Comparison of ENCODE assay signal across 2 cellular contexts in the genomic region with DNA sequence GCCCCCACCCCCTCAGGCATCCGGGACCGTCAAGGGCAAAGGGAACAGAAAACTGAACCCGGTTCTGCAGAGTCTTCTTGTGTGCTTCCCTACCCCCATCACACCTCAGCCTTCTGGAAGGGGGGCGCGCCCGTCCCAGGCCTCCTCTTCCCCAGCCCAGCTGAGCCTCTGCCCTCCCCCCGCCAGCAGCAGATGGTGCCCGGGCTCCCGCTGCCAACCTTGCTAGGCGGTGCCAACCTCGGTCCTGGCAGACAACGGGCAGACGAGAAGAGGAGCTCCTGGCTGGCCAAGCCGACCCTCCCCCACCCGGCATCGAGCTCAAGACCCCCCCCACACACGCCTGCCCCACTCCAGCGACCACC.
TF ChIP-seq lines count a peak whose summit lies in the region.

No MANE protein-coding gene starts in this region.

TF ChIP-seq in liver, 16 proteins besides CTCF, POLR2A, EP300 and RAD21:
- TF ChIP-seq, protein P1, sequence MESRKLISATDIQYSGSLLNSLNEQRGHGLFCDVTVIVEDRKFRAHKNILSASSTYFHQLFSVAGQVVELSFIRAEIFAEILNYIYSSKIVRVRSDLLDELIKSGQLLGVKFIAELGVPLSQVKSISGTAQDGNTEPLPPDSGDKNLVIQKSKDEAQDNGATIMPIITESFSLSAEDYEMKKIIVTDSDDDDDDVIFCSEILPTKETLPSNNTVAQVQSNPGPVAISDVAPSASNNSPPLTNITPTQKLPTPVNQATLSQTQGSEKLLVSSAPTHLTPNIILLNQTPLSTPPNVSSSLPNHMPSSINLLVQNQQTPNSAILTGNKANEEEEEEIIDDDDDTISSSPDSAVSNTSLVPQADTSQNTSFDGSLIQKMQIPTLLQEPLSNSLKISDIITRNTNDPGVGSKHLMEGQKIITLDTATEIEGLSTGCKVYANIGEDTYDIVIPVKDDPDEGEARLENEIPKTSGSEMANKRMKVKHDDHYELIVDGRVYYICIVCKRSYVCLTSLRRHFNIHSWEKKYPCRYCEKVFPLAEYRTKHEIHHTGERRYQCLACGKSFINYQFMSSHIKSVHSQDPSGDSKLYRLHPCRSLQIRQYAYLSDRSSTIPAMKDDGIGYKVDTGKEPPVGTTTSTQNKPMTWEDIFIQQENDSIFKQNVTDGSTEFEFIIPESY (IDR thresholded peaks at IDR 0.05), result no peak
- TF ChIP-seq RXRA (IDR thresholded peaks at IDR 0.05), result no peak
- no peak for TF ChIP-seq YY1 (IDR thresholded peaks at IDR 0.05)
- TF ChIP-seq, protein P2, sequence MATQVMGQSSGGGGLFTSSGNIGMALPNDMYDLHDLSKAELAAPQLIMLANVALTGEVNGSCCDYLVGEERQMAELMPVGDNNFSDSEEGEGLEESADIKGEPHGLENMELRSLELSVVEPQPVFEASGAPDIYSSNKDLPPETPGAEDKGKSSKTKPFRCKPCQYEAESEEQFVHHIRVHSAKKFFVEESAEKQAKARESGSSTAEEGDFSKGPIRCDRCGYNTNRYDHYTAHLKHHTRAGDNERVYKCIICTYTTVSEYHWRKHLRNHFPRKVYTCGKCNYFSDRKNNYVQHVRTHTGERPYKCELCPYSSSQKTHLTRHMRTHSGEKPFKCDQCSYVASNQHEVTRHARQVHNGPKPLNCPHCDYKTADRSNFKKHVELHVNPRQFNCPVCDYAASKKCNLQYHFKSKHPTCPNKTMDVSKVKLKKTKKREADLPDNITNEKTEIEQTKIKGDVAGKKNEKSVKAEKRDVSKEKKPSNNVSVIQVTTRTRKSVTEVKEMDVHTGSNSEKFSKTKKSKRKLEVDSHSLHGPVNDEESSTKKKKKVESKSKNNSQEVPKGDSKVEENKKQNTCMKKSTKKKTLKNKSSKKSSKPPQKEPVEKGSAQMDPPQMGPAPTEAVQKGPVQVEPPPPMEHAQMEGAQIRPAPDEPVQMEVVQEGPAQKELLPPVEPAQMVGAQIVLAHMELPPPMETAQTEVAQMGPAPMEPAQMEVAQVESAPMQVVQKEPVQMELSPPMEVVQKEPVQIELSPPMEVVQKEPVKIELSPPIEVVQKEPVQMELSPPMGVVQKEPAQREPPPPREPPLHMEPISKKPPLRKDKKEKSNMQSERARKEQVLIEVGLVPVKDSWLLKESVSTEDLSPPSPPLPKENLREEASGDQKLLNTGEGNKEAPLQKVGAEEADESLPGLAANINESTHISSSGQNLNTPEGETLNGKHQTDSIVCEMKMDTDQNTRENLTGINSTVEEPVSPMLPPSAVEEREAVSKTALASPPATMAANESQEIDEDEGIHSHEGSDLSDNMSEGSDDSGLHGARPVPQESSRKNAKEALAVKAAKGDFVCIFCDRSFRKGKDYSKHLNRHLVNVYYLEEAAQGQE (IDR thresholded peaks at IDR 0.05), result no peak
- no peak for TF ChIP-seq TAF1 (conservative IDR thresholded peaks at IDR 0.05)
- TF ChIP-seq FOXA1 (IDR thresholded peaks at IDR 0.05), result no peak
- no peak for TF ChIP-seq GABPA (IDR thresholded peaks at IDR 0.05 in 1 of 2, conservative IDR thresholded peaks at IDR 0.05 in 1 of 2)
- no peak for TF ChIP-seq SP1 (IDR thresholded peaks at IDR 0.05)
- TF ChIP-seq NR2F2 (IDR thresholded peaks at IDR 0.05), result no peak
TF ChIP-seq in liver: peak in this region for 0.

TF ChIP-seq in HepG2, 621 proteins besides CTCF, POLR2A, EP300 and RAD21:
- TF ChIP-seq FOXO1 (CRISPR knock-in tag; IDR thresholded peaks at IDR 0.05), result no peak
- TF ChIP-seq, protein P3, sequence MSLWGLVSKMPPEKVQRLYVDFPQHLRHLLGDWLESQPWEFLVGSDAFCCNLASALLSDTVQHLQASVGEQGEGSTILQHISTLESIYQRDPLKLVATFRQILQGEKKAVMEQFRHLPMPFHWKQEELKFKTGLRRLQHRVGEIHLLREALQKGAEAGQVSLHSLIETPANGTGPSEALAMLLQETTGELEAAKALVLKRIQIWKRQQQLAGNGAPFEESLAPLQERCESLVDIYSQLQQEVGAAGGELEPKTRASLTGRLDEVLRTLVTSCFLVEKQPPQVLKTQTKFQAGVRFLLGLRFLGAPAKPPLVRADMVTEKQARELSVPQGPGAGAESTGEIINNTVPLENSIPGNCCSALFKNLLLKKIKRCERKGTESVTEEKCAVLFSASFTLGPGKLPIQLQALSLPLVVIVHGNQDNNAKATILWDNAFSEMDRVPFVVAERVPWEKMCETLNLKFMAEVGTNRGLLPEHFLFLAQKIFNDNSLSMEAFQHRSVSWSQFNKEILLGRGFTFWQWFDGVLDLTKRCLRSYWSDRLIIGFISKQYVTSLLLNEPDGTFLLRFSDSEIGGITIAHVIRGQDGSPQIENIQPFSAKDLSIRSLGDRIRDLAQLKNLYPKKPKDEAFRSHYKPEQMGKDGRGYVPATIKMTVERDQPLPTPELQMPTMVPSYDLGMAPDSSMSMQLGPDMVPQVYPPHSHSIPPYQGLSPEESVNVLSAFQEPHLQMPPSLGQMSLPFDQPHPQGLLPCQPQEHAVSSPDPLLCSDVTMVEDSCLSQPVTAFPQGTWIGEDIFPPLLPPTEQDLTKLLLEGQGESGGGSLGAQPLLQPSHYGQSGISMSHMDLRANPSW (CRISPR knock-in tag; IDR thresholded peaks at IDR 0.05; ENCODE audit: borderline replicate concordance), result no peak
- TF ChIP-seq ONECUT2 (CRISPR knock-in tag; IDR thresholded peaks at IDR 0.05), result no peak
- TF ChIP-seq, protein P4, sequence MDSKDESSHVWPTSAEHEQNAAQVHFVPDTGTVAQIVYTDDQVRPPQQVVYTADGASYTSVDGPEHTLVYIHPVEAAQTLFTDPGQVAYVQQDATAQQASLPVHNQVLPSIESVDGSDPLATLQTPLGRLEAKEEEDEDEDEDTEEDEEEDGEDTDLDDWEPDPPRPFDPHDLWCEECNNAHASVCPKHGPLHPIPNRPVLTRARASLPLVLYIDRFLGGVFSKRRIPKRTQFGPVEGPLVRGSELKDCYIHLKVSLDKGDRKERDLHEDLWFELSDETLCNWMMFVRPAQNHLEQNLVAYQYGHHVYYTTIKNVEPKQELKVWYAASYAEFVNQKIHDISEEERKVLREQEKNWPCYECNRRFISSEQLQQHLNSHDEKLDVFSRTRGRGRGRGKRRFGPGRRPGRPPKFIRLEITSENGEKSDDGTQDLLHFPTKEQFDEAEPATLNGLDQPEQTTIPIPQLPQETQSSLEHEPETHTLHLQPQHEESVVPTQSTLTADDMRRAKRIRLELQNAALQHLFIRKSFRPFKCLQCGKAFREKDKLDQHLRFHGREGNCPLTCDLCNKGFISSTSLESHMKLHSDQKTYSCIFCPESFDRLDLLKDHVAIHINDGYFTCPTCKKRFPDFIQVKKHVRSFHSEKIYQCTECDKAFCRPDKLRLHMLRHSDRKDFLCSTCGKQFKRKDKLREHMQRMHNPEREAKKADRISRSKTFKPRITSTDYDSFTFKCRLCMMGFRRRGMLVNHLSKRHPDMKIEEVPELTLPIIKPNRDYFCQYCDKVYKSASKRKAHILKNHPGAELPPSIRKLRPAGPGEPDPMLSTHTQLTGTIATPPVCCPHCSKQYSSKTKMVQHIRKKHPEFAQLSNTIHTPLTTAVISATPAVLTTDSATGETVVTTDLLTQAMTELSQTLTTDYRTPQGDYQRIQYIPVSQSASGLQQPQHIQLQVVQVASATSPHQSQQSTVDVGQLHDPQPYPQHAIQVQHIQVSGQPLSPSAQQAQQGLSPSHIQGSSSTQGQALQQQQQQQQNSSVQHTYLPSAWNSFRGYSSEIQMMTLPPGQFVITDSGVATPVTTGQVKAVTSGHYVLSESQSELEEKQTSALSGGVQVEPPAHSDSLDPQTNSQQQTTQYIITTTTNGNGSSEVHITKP (CRISPR knock-in tag; IDR thresholded peaks at IDR 0.05; ENCODE audit: low read depth), result no peak
- no peak for TF ChIP-seq SRY (CRISPR knock-in tag; IDR thresholded peaks at IDR 0.05)
- TF ChIP-seq RFX5 (IDR thresholded peaks at IDR 0.05; ENCODE audit: low read depth, low read length), result no peak
- no peak for TF ChIP-seq ZNF562 (CRISPR knock-in tag; IDR thresholded peaks at IDR 0.05; ENCODE audit: borderline replicate concordance)
- no peak for TF ChIP-seq ZFP36L1 (CRISPR knock-in tag; IDR thresholded peaks at IDR 0.05)
- no peak for TF ChIP-seq ZNF496 (CRISPR knock-in tag; IDR thresholded peaks at IDR 0.05; ENCODE audit: insufficient replicate concordance)
- no peak for TF ChIP-seq ZNF343 (CRISPR knock-in tag; IDR thresholded peaks at IDR 0.05)
- TF ChIP-seq ZNF180 (CRISPR knock-in tag; IDR thresholded peaks at IDR 0.05; ENCODE audit: borderline replicate concordance, low read depth), result no peak
- TF ChIP-seq ZNF556 (CRISPR knock-in tag; IDR thresholded peaks at IDR 0.05; ENCODE audit: borderline replicate concordance), result no peak
- TF ChIP-seq, protein P5, sequence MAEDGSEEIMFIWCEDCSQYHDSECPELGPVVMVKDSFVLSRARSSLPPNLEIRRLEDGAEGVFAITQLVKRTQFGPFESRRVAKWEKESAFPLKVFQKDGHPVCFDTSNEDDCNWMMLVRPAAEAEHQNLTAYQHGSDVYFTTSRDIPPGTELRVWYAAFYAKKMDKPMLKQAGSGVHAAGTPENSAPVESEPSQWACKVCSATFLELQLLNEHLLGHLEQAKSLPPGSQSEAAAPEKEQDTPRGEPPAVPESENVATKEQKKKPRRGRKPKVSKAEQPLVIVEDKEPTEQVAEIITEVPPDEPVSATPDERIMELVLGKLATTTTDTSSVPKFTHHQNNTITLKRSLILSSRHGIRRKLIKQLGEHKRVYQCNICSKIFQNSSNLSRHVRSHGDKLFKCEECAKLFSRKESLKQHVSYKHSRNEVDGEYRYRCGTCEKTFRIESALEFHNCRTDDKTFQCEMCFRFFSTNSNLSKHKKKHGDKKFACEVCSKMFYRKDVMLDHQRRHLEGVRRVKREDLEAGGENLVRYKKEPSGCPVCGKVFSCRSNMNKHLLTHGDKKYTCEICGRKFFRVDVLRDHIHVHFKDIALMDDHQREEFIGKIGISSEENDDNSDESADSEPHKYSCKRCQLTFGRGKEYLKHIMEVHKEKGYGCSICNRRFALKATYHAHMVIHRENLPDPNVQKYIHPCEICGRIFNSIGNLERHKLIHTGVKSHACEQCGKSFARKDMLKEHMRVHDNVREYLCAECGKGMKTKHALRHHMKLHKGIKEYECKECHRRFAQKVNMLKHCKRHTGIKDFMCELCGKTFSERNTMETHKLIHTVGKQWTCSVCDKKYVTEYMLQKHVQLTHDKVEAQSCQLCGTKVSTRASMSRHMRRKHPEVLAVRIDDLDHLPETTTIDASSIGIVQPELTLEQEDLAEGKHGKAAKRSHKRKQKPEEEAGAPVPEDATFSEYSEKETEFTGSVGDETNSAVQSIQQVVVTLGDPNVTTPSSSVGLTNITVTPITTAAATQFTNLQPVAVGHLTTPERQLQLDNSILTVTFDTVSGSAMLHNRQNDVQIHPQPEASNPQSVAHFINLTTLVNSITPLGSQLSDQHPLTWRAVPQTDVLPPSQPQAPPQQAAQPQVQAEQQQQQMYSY (CRISPR knock-in tag; IDR thresholded peaks at IDR 0.05), result no peak
- TF ChIP-seq, protein P6, sequence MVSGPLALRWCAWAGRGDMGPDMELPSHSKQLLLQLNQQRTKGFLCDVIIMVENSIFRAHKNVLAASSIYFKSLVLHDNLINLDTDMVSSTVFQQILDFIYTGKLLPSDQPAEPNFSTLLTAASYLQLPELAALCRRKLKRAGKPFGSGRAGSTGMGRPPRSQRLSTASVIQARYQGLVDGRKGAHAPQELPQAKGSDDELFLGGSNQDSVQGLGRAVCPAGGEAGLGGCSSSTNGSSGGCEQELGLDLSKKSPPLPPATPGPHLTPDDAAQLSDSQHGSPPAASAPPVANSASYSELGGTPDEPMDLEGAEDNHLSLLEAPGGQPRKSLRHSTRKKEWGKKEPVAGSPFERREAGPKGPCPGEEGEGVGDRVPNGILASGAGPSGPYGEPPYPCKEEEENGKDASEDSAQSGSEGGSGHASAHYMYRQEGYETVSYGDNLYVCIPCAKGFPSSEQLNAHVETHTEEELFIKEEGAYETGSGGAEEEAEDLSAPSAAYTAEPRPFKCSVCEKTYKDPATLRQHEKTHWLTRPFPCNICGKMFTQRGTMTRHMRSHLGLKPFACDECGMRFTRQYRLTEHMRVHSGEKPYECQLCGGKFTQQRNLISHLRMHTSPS (CRISPR knock-in tag; IDR thresholded peaks at IDR 0.05; ENCODE audit: low read depth), result no peak
- TF ChIP-seq KLF16 (CRISPR knock-in tag; IDR thresholded peaks at IDR 0.05), result no peak
- TF ChIP-seq, protein P7, sequence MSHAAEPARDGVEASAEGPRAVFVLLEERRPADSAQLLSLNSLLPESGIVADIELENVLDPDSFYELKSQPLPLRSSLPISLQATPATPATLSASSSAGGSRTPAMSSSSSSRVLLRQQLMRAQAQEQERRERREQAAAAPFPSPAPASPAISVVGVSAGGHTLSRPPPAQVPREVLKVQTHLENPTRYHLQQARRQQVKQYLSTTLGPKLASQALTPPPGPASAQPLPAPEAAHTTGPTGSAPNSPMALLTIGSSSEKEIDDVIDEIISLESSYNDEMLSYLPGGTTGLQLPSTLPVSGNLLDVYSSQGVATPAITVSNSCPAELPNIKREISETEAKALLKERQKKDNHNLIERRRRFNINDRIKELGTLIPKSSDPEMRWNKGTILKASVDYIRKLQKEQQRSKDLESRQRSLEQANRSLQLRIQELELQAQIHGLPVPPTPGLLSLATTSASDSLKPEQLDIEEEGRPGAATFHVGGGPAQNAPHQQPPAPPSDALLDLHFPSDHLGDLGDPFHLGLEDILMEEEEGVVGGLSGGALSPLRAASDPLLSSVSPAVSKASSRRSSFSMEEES (CRISPR knock-in tag; IDR thresholded peaks at IDR 0.05), result no peak
- no peak for TF ChIP-seq SOX5 (CRISPR knock-in tag; IDR thresholded peaks at IDR 0.05; ENCODE audit: borderline replicate concordance)
- TF ChIP-seq GATA4 (IDR thresholded peaks at IDR 0.05; ENCODE audit: borderline replicate concordance, low read depth), result no peak
- TF ChIP-seq, protein P8, sequence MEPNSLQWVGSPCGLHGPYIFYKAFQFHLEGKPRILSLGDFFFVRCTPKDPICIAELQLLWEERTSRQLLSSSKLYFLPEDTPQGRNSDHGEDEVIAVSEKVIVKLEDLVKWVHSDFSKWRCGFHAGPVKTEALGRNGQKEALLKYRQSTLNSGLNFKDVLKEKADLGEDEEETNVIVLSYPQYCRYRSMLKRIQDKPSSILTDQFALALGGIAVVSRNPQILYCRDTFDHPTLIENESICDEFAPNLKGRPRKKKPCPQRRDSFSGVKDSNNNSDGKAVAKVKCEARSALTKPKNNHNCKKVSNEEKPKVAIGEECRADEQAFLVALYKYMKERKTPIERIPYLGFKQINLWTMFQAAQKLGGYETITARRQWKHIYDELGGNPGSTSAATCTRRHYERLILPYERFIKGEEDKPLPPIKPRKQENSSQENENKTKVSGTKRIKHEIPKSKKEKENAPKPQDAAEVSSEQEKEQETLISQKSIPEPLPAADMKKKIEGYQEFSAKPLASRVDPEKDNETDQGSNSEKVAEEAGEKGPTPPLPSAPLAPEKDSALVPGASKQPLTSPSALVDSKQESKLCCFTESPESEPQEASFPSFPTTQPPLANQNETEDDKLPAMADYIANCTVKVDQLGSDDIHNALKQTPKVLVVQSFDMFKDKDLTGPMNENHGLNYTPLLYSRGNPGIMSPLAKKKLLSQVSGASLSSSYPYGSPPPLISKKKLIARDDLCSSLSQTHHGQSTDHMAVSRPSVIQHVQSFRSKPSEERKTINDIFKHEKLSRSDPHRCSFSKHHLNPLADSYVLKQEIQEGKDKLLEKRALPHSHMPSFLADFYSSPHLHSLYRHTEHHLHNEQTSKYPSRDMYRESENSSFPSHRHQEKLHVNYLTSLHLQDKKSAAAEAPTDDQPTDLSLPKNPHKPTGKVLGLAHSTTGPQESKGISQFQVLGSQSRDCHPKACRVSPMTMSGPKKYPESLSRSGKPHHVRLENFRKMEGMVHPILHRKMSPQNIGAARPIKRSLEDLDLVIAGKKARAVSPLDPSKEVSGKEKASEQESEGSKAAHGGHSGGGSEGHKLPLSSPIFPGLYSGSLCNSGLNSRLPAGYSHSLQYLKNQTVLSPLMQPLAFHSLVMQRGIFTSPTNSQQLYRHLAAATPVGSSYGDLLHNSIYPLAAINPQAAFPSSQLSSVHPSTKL (CRISPR knock-in tag; IDR thresholded peaks at IDR 0.05), result no peak
